1 cellular context compared by ENCODE assay signal in genomic region chr7:101968720-101969466, GRCh38.
TF ChIP-seq lines count a peak whose summit lies in the region.

No MANE protein-coding gene starts in this region.

TF ChIP-seq in GM23338, 12 proteins besides CTCF, POLR2A, EP300 and RAD21 (continued from another document):
- TF ChIP-seq ZNF462 (CRISPR knock-in tag; IDR thresholded peaks at IDR 0.05) = no peak
- no peak for TF ChIP-seq NANOG (IDR thresholded peaks at IDR 0.05; ENCODE audit: borderline replicate concordance)
- no peak for TF ChIP-seq STAT1 (IDR thresholded peaks at IDR 0.05; ENCODE audit: unreplicated experiment)
- no peak for TF ChIP-seq ZNF114 (CRISPR knock-in tag; IDR thresholded peaks at IDR 0.05)
TF ChIP-seq in GM23338: peak in this region for 0.
